20 cellular contexts compared by ENCODE assay signal in genomic region chr16:30969246-30969842, GRCh38. TPM values are rescaled to one million over a fixed set of nuclear protein-coding genes. Genes with fewer than 3 reads are reported as not detected.
DNase-seq lines count a peak whose midpoint lies in the region; ATAC-seq, FAIRE-seq and TF ChIP-seq lines count a peak whose summit lies in the region.
"Had no signal": no experiment of that assay in that cellular context is flagged by ENCODE, and none has a peak within 500 bp of the region (broad histone marks: within the 10 kb centered on the region; RNA-seq: fewer than 3 reads in every experiment).

No MANE protein-coding gene starts in this region.

- no peak for TF ChIP-seq CTCF in RWPE1 (conservative IDR thresholded peaks at IDR 0.05; ENCODE audit: low read depth)
- no peak for TF ChIP-seq CTCF in K562 (IDR thresholded peaks at IDR 0.05 in 2 of 3, conservative IDR thresholded peaks at IDR 0.05 in 1 of 3; ENCODE audit: insufficient read depth in 2 of 3, low read depth in 1 of 3, low read length in 3 of 3)

- no TSS peak for BruUV-seq in K562 (replicated peaks; lab: Mats Ljungman, UMichigan)

- H3K4me1 ChIP-seq in K562 (replicated peaks in 1 of 2; ENCODE audit: control insufficient read depth in 2 of 2, insufficient read depth in 2 of 2, low read length in 2 of 2), result peaks cover 8 to 17% of the 10 kb centered on the region in 2 experiments; a peak in 4 of 5 replicates
- H3K4me1 ChIP-seq: BE2C, HAP-1 had no signal

- in situ Hi-C loops in K562 (cut with MboI), result loop anchor here (25.0 kb wide), 1 partner anchor 893 kb away; the partner anchor contains the start of gene ZNF267

- POLR2A ChIA-PET in RWPE1 (lab: Yijun Ruan, JAX; ENCODE audit: low non-redundant PET) (no interaction called here), K562 (lab: Yijun Ruan, JAX) (interaction anchor here (0.6 to 5.6 kb wide), 6 partner anchors 9 to 260 kb away, joined by 3 to 32 read pairs (median 3); partner anchors contain the start of genes FUS and HSD3B7)

- ATAC-seq in K562, result no peak

- H3K36me3 ChIP-seq in K562 (ENCODE audit: control insufficient read depth, insufficient read depth, low read length), result peaks cover 92% of the 10 kb centered on the region

- FAIRE-seq in K562 (lab: Jason Lieb, UNC), result no peak
- FAIRE-seq: A204.1, GM12891 had no signal

- no peak overlapping the region for H2AFZ ChIP-seq in K562 (ENCODE audit: low read depth, low read length)
- H2AFZ ChIP-seq: GM23248 had no signal

- H3K79me2 ChIP-seq in K562 (ENCODE audit: control insufficient read depth, insufficient read depth, low read length), result no peaks in the 10 kb centered on the region

- H4K20me1 ChIP-seq in K562 (replicated peaks; ENCODE audit: control insufficient read depth, insufficient read depth, low read length), result no peaks in the 10 kb centered on the region

- 0 out of 2 replicates have a peak, but pooled peaks have one; percentile 18 for TF ChIP-seq POLR2A in K562 (conservative IDR thresholded peaks at IDR 0.05)

- H3K27ac ChIP-seq in RWPE1 (peak overlapping the region; percentile 4; the same call in 1 of the 2 replicates), K562 (ENCODE audit: extremely low read depth, low read depth, low read length) (no peak overlapping the region)
- H3K27ac ChIP-seq: GM23248, HL-60 had no signal

- no peak for TF ChIP-seq EP300 in K562 (IDR thresholded peaks at IDR 0.05; ENCODE audit: low read length)

- H3K27me3 ChIP-seq in K562 (ENCODE audit: control insufficient read depth in 2 of 2, insufficient read depth in 2 of 2, low read length in 2 of 2), result no peaks in the 10 kb centered on the region
- H3K27me3 ChIP-seq: BE2C had no signal

- DNase-seq in RWPE1 (ENCODE audit: low spot score) (no peak), K562 (ENCODE audit: extremely low read depth in 1 of 4, low spot score in 3 of 4) (no peak)
- no peak for DNase-seq in stimulated activated CD4-positive, alpha-beta T cell treated with anti-CD3 and anti-CD28 coated beads, Interleukin-12 subunit alpha, Interleukin-12 subunit beta, amount 100 ng/mL, for 4 hours
- DNase-seq: ACHN; BE2C; C1 segment of cervical spinal cord; CD4-positive, CD25-positive, alpha-beta regulatory T cell; CD8-positive, alpha-beta memory T cell; COR-L47; DMS 273 treated with DMSO at 0.1 percent for 48 hours; DMS53; DND-41; EL; GM23248; IMR-90; KBM-7 had no signal

- no peaks in the 10 kb centered on the region for H3K9me1 ChIP-seq in K562 (ENCODE audit: control insufficient read depth, insufficient read depth, low read length)

- peak overlapping the region in 1 of 2 experiments; percentile 75; a peak in 2 of 4 replicates for H3K9ac ChIP-seq in K562 (ENCODE audit: insufficient read depth in 1 of 2, low read depth in 2 of 2, low read length in 2 of 2)
- H3K9ac ChIP-seq: GM23248 had no signal

- no peaks in the 10 kb centered on the region for H3K9me3 ChIP-seq in K562 (replicated peaks; ENCODE audit: control insufficient read depth, insufficient read depth, low read depth, low read length)
- H3K9me3 ChIP-seq: BE2C, HAP-1 had no signal

- TF ChIP-seq RAD21 in K562 (CRISPR knock-in tag; conservative IDR thresholded peaks at IDR 0.05 in 1 of 2, IDR thresholded peaks at IDR 0.05 in 1 of 2), result no peak

- 95% methylated on average over 12 of the region's 19 CpGs for WGBS in K562 (ENCODE audit: insufficient coverage, low coverage, missing lambda C conversion rate)

- CTCF ChIA-PET in RWPE1 (lab: Yijun Ruan, JAX) (no interaction called here), K562 (lab: Yijun Ruan, JAX; ENCODE audit: low intra/inter-chr PET ratio) (no interaction called here)

- H3K4me3 ChIP-seq in K562, result no peak overlapping the region
- H3K4me3 ChIP-seq: GM23248, HAP-1 had no signal

- intact Hi-C loops in K562 (cut with micrococcal nuclease), result no loop called here

- no peak overlapping the region for H3K4me2 ChIP-seq in K562 (ENCODE audit: insufficient read depth, low read length)

RNA-seq across cellular contexts. Expression of gene SETD1A, which starts 11.8 kb away (rescaled TPM):
- 24.2 and 49.1 TPM in 2 replicates for total RNA-seq in K562 (2011; cell fraction: chromatin; rRNA removed; ENCODE audit: low replicate concordance)
- total RNA-seq in K562 (2011; cell fraction: nucleolus; rRNA removed), result 22.3 and 24.7 TPM in 2 replicates
- 17.1 and 19.1 TPM in 2 replicates for total RNA-seq in K562 (2011; cell fraction: nucleoplasm; rRNA removed)
- total RNA-seq in K562 (2014; rRNA removed) (4.2 and 7.9 TPM in 2 replicates), K562 (2014; rRNA removed; fragmentation: Illumina TruSeq; extraction: Trizol) (2.0 and 2.5 TPM in 2 replicates), K562 (2015; rRNA removed; fragmentation: Illumina TruSeq; extraction: Trizol) (4.6 and 5.7 TPM in 2 replicates), K562 (2021) (30.2 and 36.0 TPM in 2 replicates)
- polyA plus RNA-seq in K562 (2011; rRNA removed) (2.2 and 3.0 TPM in 2 replicates), K562 (2014; fragmentation: Illumina TruSeq; extraction: Trizol) (15.0 and 20.1 TPM in 2 replicates), K562 (2014; fragmentation: Nextera tagmentation; extraction: Ambion mirVana) (under 1 TPM; 0.08 to 0.14 TPM), K562 (2014; rRNA removed) (15.5 and 16.9 TPM in 2 replicates)
- polyA plus RNA-seq in K562 (2011; cell fraction: cytosol; rRNA removed), result 1.6 and 2.3 TPM in 2 replicates
- polyA plus RNA-seq in K562 (2011; cell fraction: nucleus; rRNA removed), result 15.4 and 22.7 TPM in 2 replicates
- polyA plus RNA-seq in K562 (2012), result 17.4 and 52.0 TPM in 2 replicates
- polyA minus RNA-seq in K562 (2011; rRNA and poly(A)+ RNA removed), result 1.7 and 2.1 TPM in 2 replicates
- 10.0 and 10.3 TPM in 2 replicates for polyA minus RNA-seq in K562 (2011; cell fraction: cytosol; rRNA and poly(A)+ RNA removed)
- 6.1 and 8.6 TPM in 2 replicates for polyA minus RNA-seq in K562 (2011; cell fraction: nucleus; rRNA and poly(A)+ RNA removed)

RNA-seq across cellular contexts. Expression of gene HSD3B7, which starts 15.7 kb away (rescaled TPM):
- 10.2 and 37.3 TPM in 2 replicates for total RNA-seq in K562 (2011; cell fraction: chromatin; rRNA removed; ENCODE audit: low replicate concordance)
- total RNA-seq in K562 (2011; cell fraction: nucleolus; rRNA removed), result 37.7 and 50.4 TPM in 2 replicates
- 23.5 and 27.4 TPM in 2 replicates for total RNA-seq in K562 (2011; cell fraction: nucleoplasm; rRNA removed)
- 49.1 and 61.1 TPM in 2 replicates for total RNA-seq in K562 (2014; rRNA removed)
- 7.6 and 10.0 TPM in 2 replicates for total RNA-seq in K562 (2014; rRNA removed; fragmentation: Illumina TruSeq; extraction: Trizol)
- total RNA-seq in K562 (2015; rRNA removed; fragmentation: Illumina TruSeq; extraction: Trizol), result 23.6 and 24.1 TPM in 2 replicates
- total RNA-seq in K562 (2021), result 43.5 and 51.9 TPM in 2 replicates
- 10.7 and 24.4 TPM in 2 replicates for polyA plus RNA-seq in K562 (2011; rRNA removed)
- polyA plus RNA-seq in K562 (2011; cell fraction: cytosol; rRNA removed), result 30.3 and 36.8 TPM in 2 replicates
- polyA plus RNA-seq in K562 (2011; cell fraction: nucleus; rRNA removed), result 40.7 and 47.2 TPM in 2 replicates
- 27.3 and 32.5 TPM in 2 replicates for polyA plus RNA-seq in K562 (2012)
- 23.0 and 30.5 TPM in 2 replicates for polyA plus RNA-seq in K562 (2014; fragmentation: Illumina TruSeq; extraction: Trizol)
- 1 to 10 TPM; 5.4 to 6.7 TPM for polyA plus RNA-seq in K562 (2014; fragmentation: Nextera tagmentation; extraction: Ambion mirVana)
- polyA plus RNA-seq in K562 (2014; rRNA removed), result 39.3 and 43.9 TPM in 2 replicates
- 4.3 and 5.1 TPM in 2 replicates for polyA minus RNA-seq in K562 (2011; rRNA and poly(A)+ RNA removed)
- polyA minus RNA-seq in K562 (2011; cell fraction: cytosol; rRNA and poly(A)+ RNA removed), result 8.5 and 17.7 TPM in 2 replicates
- polyA minus RNA-seq in K562 (2011; cell fraction: nucleus; rRNA and poly(A)+ RNA removed), result 3.9 and 6.8 TPM in 2 replicates
- total RNA-seq: CD4-positive, CD25-positive, alpha-beta regulatory T cell had no signal
- polyA plus RNA-seq: CD8-positive, alpha-beta memory T cell had no signal

RNA-seq across cellular contexts. Expression of gene ORAI3, which starts 20.5 kb away (rescaled TPM):
- 12.4 and 41.2 TPM in 2 replicates for total RNA-seq in K562 (2011; cell fraction: chromatin; rRNA removed; ENCODE audit: low replicate concordance)
- total RNA-seq in K562 (2011; cell fraction: nucleolus; rRNA removed), result 46.8 and 54.4 TPM in 2 replicates
- total RNA-seq in K562 (2011; cell fraction: nucleoplasm; rRNA removed), result 36.7 and 43.2 TPM in 2 replicates
- total RNA-seq in K562 (2014; rRNA removed) (19.0 and 23.5 TPM in 2 replicates), K562 (2014; rRNA removed; fragmentation: Illumina TruSeq; extraction: Trizol) (6.3 and 7.8 TPM in 2 replicates), K562 (2015; rRNA removed; fragmentation: Illumina TruSeq; extraction: Trizol) (12.4 and 12.9 TPM in 2 replicates), K562 (2021) (21.9 and 23.3 TPM in 2 replicates)
- polyA plus RNA-seq in K562 (2011; rRNA removed) (15.8 and 29.7 TPM in 2 replicates), K562 (2014; fragmentation: Illumina TruSeq; extraction: Trizol) (14.1 and 18.0 TPM in 2 replicates), K562 (2014; fragmentation: Nextera tagmentation; extraction: Ambion mirVana) (1 to 10 TPM; 4.9 to 5.8 TPM), K562 (2014; rRNA removed) (16.5 and 19.0 TPM in 2 replicates)
- 44.9 and 57.8 TPM in 2 replicates for polyA plus RNA-seq in K562 (2011; cell fraction: cytosol; rRNA removed)
- polyA plus RNA-seq in K562 (2011; cell fraction: nucleus; rRNA removed), result 25.0 and 28.3 TPM in 2 replicates
- 19.4 and 52.1 TPM in 2 replicates for polyA plus RNA-seq in K562 (2012)
- 12.8 and 14.8 TPM in 2 replicates for polyA minus RNA-seq in K562 (2011; rRNA and poly(A)+ RNA removed)
- 15.8 and 19.1 TPM in 2 replicates for polyA minus RNA-seq in K562 (2011; cell fraction: cytosol; rRNA and poly(A)+ RNA removed)
- 9.3 and 12.7 TPM in 2 replicates for polyA minus RNA-seq in K562 (2011; cell fraction: nucleus; rRNA and poly(A)+ RNA removed)

RNA-seq across cellular contexts. Expression of gene STX1B, which starts 41.1 kb away (rescaled TPM):
- total RNA-seq in K562 (2011; cell fraction: chromatin; rRNA removed; ENCODE audit: low replicate concordance), result 15.5 and 33.2 TPM in 2 replicates
- 14.7 and 18.7 TPM in 2 replicates for total RNA-seq in K562 (2011; cell fraction: nucleolus; rRNA removed)
- total RNA-seq in K562 (2011; cell fraction: nucleoplasm; rRNA removed), result 20.5 and 24.8 TPM in 2 replicates
- 0.78 and 0.86 TPM in 2 replicates for total RNA-seq in K562 (2014; rRNA removed)
- total RNA-seq in K562 (2014; rRNA removed; fragmentation: Illumina TruSeq; extraction: Trizol), result 0.73 and 0.80 TPM in 2 replicates
- 0.79 and 1.1 TPM in 2 replicates for total RNA-seq in K562 (2015; rRNA removed; fragmentation: Illumina TruSeq; extraction: Trizol)
- total RNA-seq in K562 (2021), result 1.5 and 2.5 TPM in 2 replicates
- 1.2 and 3.0 TPM in 2 replicates for polyA plus RNA-seq in K562 (2011; rRNA removed)
- polyA plus RNA-seq in K562 (2011; cell fraction: cytosol; rRNA removed), result 1.3 and 2.3 TPM in 2 replicates
- polyA plus RNA-seq in K562 (2011; cell fraction: nucleus; rRNA removed), result 13.0 and 14.6 TPM in 2 replicates
- 1.4 and 2.7 TPM in 2 replicates for polyA plus RNA-seq in K562 (2012)
- polyA plus RNA-seq in K562 (2014; fragmentation: Illumina TruSeq; extraction: Trizol), result 0.80 and 1.6 TPM in 2 replicates
- polyA plus RNA-seq in K562 (2014; fragmentation: Nextera tagmentation; extraction: Ambion mirVana), result under 1 TPM; 0.07 to 0.08 TPM
- 1.2 and 2.1 TPM in 2 replicates for polyA plus RNA-seq in K562 (2014; rRNA removed)
- polyA minus RNA-seq in K562 (2011; rRNA and poly(A)+ RNA removed), result 3.0 and 6.1 TPM in 2 replicates
- 2.7 and 3.6 TPM in 2 replicates for polyA minus RNA-seq in K562 (2011; cell fraction: cytosol; rRNA and poly(A)+ RNA removed)
- 5.5 and 8.1 TPM in 2 replicates for polyA minus RNA-seq in K562 (2011; cell fraction: nucleus; rRNA and poly(A)+ RNA removed)
- polyA plus RNA-seq: CD4-positive, CD25-positive, alpha-beta regulatory T cell had no signal

RNA-seq across cellular contexts. Expression of gene FBXL19, which starts 46.0 kb away (rescaled TPM):
- total RNA-seq in K562 (2011; cell fraction: chromatin; rRNA removed; ENCODE audit: low replicate concordance), result 10.1 and 37.5 TPM in 2 replicates
- 30.4 and 31.2 TPM in 2 replicates for total RNA-seq in K562 (2011; cell fraction: nucleolus; rRNA removed)
- 14.5 and 15.4 TPM in 2 replicates for total RNA-seq in K562 (2011; cell fraction: nucleoplasm; rRNA removed)
- 32.7 and 48.1 TPM in 2 replicates for total RNA-seq in K562 (2014; rRNA removed)
- total RNA-seq in K562 (2014; rRNA removed; fragmentation: Illumina TruSeq; extraction: Trizol), result 6.8 and 6.9 TPM in 2 replicates
- 17.6 and 17.8 TPM in 2 replicates for total RNA-seq in K562 (2015; rRNA removed; fragmentation: Illumina TruSeq; extraction: Trizol)
- total RNA-seq in K562 (2021), result 40.4 and 48.0 TPM in 2 replicates
- polyA plus RNA-seq in K562 (2011; rRNA removed), result 9.1 and 9.9 TPM in 2 replicates
- polyA plus RNA-seq in K562 (2011; cell fraction: cytosol; rRNA removed), result 12.4 and 47.6 TPM in 2 replicates
- polyA plus RNA-seq in K562 (2011; cell fraction: nucleus; rRNA removed), result 16.9 and 37.2 TPM in 2 replicates
- 17.7 and 25.5 TPM in 2 replicates for polyA plus RNA-seq in K562 (2012)
- 7.6 and 18.1 TPM in 2 replicates for polyA plus RNA-seq in K562 (2014; fragmentation: Illumina TruSeq; extraction: Trizol)
- polyA plus RNA-seq in K562 (2014; fragmentation: Nextera tagmentation; extraction: Ambion mirVana), result under 1 TPM in 1 of 2 experiments, not detected in 1; 0.13 TPM
- 22.0 and 26.0 TPM in 2 replicates for polyA plus RNA-seq in K562 (2014; rRNA removed)
- polyA minus RNA-seq in K562 (2011; rRNA and poly(A)+ RNA removed), result 3.8 and 7.2 TPM in 2 replicates
- polyA minus RNA-seq in K562 (2011; cell fraction: cytosol; rRNA and poly(A)+ RNA removed), result 26.1 and 27.7 TPM in 2 replicates
- polyA minus RNA-seq in K562 (2011; cell fraction: nucleus; rRNA and poly(A)+ RNA removed), result 7.5 and 9.4 TPM in 2 replicates
